In genomic region chr2:2641541-2642410, GRCh38 we compare ENCODE assay signal across 21 cellular contexts.
DNase-seq lines count a peak whose midpoint lies in the region; ATAC-seq and TF ChIP-seq lines count a peak whose summit lies in the region.
"Had no signal": no experiment of that assay in that cellular context is flagged by ENCODE, and none has a peak within 500 bp of the region (broad histone marks: within the 10 kb centered on the region; RNA-seq: fewer than 3 reads in every experiment).

No MANE protein-coding gene starts in this region.

- no peaks in the 10 kb centered on the region for H3K9me3 Mint-ChIP-seq in CD4-positive, alpha-beta T cell
- no peaks in the 10 kb centered on the region for H3K9me3 Mint-ChIP-seq in nephron
- peaks cover 0 to 4% (median 0%) of the 10 kb centered on the region in 9 donors for H3K9me3 Mint-ChIP-seq in naive thymus-derived CD8-positive, alpha-beta T cell
- H3K9me3 Mint-ChIP-seq: CD8-positive, alpha-beta T cell had no signal

- in situ Hi-C loops in GM13976 (cut with MboI; ENCODE audit: low sequenced_read_pairs, unreplicated experiment) = no loop called here

- no peak overlapping the region for H3K27ac ChIP-seq in CD4-positive, alpha-beta T cell (ENCODE audit: low read depth, low read length)
- H3K27ac ChIP-seq: BLaER1, HL-60 had no signal

- H3K4me3 Mint-ChIP-seq in CD4-positive, alpha-beta T cell = no peak overlapping the region
- H3K4me3 Mint-ChIP-seq in nephron = no peak overlapping the region
- H3K4me3 Mint-ChIP-seq in naive thymus-derived CD8-positive, alpha-beta T cell = peak overlapping the region in 1 of 10 donors; percentile 22
- H3K4me3 Mint-ChIP-seq: CD8-positive, alpha-beta T cell had no signal

- peak overlapping the region; percentile 71 for H3K27ac Mint-ChIP-seq in CD4-positive, alpha-beta T cell
- peak overlapping the region in 2 of 3 experiments; percentile 2 to 30 for H3K27ac Mint-ChIP-seq in nephron
- peak overlapping the region in 4 of 10 donors; percentile 13 to 78 (median 36) for H3K27ac Mint-ChIP-seq in naive thymus-derived CD8-positive, alpha-beta T cell
- H3K27ac Mint-ChIP-seq: CD8-positive, alpha-beta T cell had no signal

- no peak for DNase-seq in CD4-positive, alpha-beta T cell
- DNase-seq in GM13976 (ENCODE audit: low spot score) = peak; percentile 12
- DNase-seq in SW480 (ENCODE audit: low spot score) = peak; percentile 85
- no peak for DNase-seq in naive thymus-derived CD8-positive, alpha-beta T cell
- no peak for DNase-seq in activated CD4-positive, CD25-positive, alpha-beta regulatory T cell (lab: John Stamatoyannopoulos, UW)
- DNase-seq: DND-41; Kasumi-1; MM.1S; NCI-H1092; NCI-H1436 treated with DMSO at 0.1 percent for 48 hours; NCI-H2029; NCI-H446; NCI-H69; NK-92 treated with Interleukin-12 subunit alpha and Interleukin-12 subunit beta, amount 100 ng/mL, for 24 hours had no signal

- H3K27me3 ChIP-seq in CD4-positive, alpha-beta T cell (ENCODE audit: control insufficient read depth, insufficient read depth, low read length) = no peaks in the 10 kb centered on the region
- H3K27me3 ChIP-seq: BLaER1 had no signal

- H3K27me3 Mint-ChIP-seq in CD4-positive, alpha-beta T cell = no peaks in the 10 kb centered on the region
- H3K27me3 Mint-ChIP-seq in nephron (ENCODE audit: low read depth) = peaks cover 39% of the 10 kb centered on the region
- peaks cover under 1 to 11% (median 5%) of the 10 kb centered on the region in 5 donors for H3K27me3 Mint-ChIP-seq in naive thymus-derived CD8-positive, alpha-beta T cell

- no peak for TF ChIP-seq CTCF in CD4-positive, alpha-beta T cell (IDR thresholded peaks at IDR 0.05)
- TF ChIP-seq CTCF in GM13976 (IDR thresholded peaks at IDR 0.05; ENCODE audit: borderline replicate concordance, control extremely low read depth, extremely low read depth, insufficient read depth, missing control alignments) = no peak
- no peak for TF ChIP-seq CTCF in nephron (IDR thresholded peaks at IDR 0.05; ENCODE audit: unreplicated experiment in 3 of 3)

- intact Hi-C loops in CD4-positive, alpha-beta T cell (cut with DNase I, micrococcal nuclease) = no loop called here

- H3K36me3 Mint-ChIP-seq in CD4-positive, alpha-beta T cell (ENCODE audit: low read depth) = no peaks in the 10 kb centered on the region
- H3K36me3 Mint-ChIP-seq in nephron (ENCODE audit: low read depth) = no peaks in the 10 kb centered on the region
- no peaks in the 10 kb centered on the region for H3K36me3 Mint-ChIP-seq in naive thymus-derived CD8-positive, alpha-beta T cell
- H3K36me3 Mint-ChIP-seq: CD8-positive, alpha-beta T cell had no signal

- peaks cover 35% of the 10 kb centered on the region for H3K4me1 Mint-ChIP-seq in CD4-positive, alpha-beta T cell (ENCODE audit: low read depth)
- H3K4me1 Mint-ChIP-seq in nephron = peaks cover 55% of the 10 kb centered on the region
- peaks cover 19 to 34% (median 26%) of the 10 kb centered on the region in 4 donors for H3K4me1 Mint-ChIP-seq in naive thymus-derived CD8-positive, alpha-beta T cell

- POLR2A ChIA-PET in CD4-positive, alpha-beta T cell (lab: Charles Lee) = interaction anchor here (1.7 kb wide), 1 partner anchor 28 kb away, joined by 5 read pairs; no protein-coding TSS in a partner anchor
- POLR2A ChIA-PET in naive thymus-derived CD8-positive, alpha-beta T cell (lab: Charles Lee) = no interaction called here

- CTCF ChIA-PET in CD4-positive, alpha-beta T cell (lab: Charles Lee) = no interaction called here

- no peaks in the 10 kb centered on the region for H3K9me3 ChIP-seq in CD4-positive, alpha-beta T cell (ENCODE audit: control insufficient read depth, low read length)
- H3K9me3 ChIP-seq: BLaER1, HAP-1 had no signal

- no peak for ATAC-seq in CD4-positive, alpha-beta T cell (ENCODE audit: poor library complexity)
- ATAC-seq in naive thymus-derived CD8-positive, alpha-beta T cell = no peak
- ATAC-seq in HG03095 (IDR thresholded peaks at IDR 0.05; ENCODE audit: unreplicated experiment) = no peak
- no peak for ATAC-seq in GM21619 (IDR thresholded peaks at IDR 0.05; ENCODE audit: unreplicated experiment)
- ATAC-seq: CD8-positive, alpha-beta T cell had no signal

Comparison
In these comparisons a context has a peak if more than half of its experiments do, and no peak if none do; other contexts are left out.
1. DNase-seq: peak in GM13976 (single experiment) and SW480 (single experiment); none in CD4-positive, alpha-beta T cell (0 of 10), naive thymus-derived CD8-positive, alpha-beta T cell (0 of 10) and activated CD4-positive, CD25-positive, alpha-beta regulatory T cell (0 of 4).